In the genomic region with DNA sequence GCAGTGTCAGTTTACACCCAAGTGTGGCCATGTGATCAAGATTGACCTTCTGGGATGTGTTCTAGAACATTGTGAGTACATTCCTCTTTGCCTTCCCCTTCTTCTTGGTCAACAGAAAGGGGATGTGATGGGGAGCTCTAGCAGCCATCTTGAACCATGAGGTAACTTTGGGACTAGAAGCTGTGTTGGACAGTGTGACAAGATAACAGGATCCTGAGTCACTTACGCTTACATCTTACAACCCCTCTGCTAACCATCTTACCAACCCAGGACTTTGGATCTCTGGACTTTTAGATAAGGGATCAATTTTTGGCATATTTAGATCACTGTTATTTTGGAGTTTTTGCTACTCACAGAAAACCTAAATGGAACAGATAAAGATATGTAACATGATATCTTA, we compare ENCODE assay signal across 21 cellular contexts.
DNase-seq lines count a peak whose midpoint lies in the region; FAIRE-seq and TF ChIP-seq lines count a peak whose summit lies in the region.
"Had no signal": no experiment of that assay in that cellular context is flagged by ENCODE, and none has a peak within 500 bp of the region (broad histone marks: within the 10 kb centered on the region; RNA-seq: fewer than 3 reads in every experiment).

No MANE protein-coding gene starts in this region.

- H3K4me2 ChIP-seq in astrocyte (ENCODE audit: low read length) = no peak overlapping the region
- no peak overlapping the region for H3K4me2 ChIP-seq in H1 (ENCODE audit: insufficient read depth in 1 of 2, low read depth in 2 of 2, low read length in 2 of 2)
- H3K4me2 ChIP-seq: GM23338 had no signal

- H2AFZ ChIP-seq in astrocyte (ENCODE audit: low read depth, low read length) (no peak overlapping the region), H1 (ENCODE audit: low read length) (no peak overlapping the region)
- H2AFZ ChIP-seq: GM23338 had no signal

- H3K27ac Mint-ChIP-seq in astrocyte (ENCODE audit: unreplicated experiment) (no peak overlapping the region), nephron (peak overlapping the region in 2 of 3 experiments; percentile 94 to 95)
- H3K27ac Mint-ChIP-seq: CD4-positive, alpha-beta T cell; GM23338 had no signal

- peaks cover 29% of the 10 kb centered on the region for H3K27me3 Mint-ChIP-seq in astrocyte (ENCODE audit: low read depth, unreplicated experiment)
- H3K27me3 Mint-ChIP-seq in nephron (ENCODE audit: low read depth) = no peaks in the 10 kb centered on the region
- H3K27me3 Mint-ChIP-seq: CD4-positive, alpha-beta T cell had no signal

- FAIRE-seq in astrocyte (lab: Jason Lieb, UNC) = peak; percentile 54
- FAIRE-seq in H1 (lab: Jason Lieb, UNC) = peak; percentile 13
- FAIRE-seq: A204.1, D721Med, GM12892, GM18507, HTR-8/SVneo had no signal

- TF ChIP-seq RAD21 in H1 (IDR thresholded peaks at IDR 0.05 in 1 of 2, conservative IDR thresholded peaks at IDR 0.05 in 1 of 2; ENCODE audit: low read depth in 2 of 2, low read length in 2 of 2) = no peak

- H2BK15ac ChIP-seq in H1 (ENCODE audit: low read length) = no peak overlapping the region

- H2BK12ac ChIP-seq in H1 (ENCODE audit: low read depth, low read length) = no peak overlapping the region

- H3K9me3 Mint-ChIP-seq in astrocyte (ENCODE audit: unreplicated experiment) = no peaks in the 10 kb centered on the region
- peaks cover 8% of the 10 kb centered on the region for H3K9me3 Mint-ChIP-seq in nephron
- H3K9me3 Mint-ChIP-seq: CD4-positive, alpha-beta T cell; GM23338 had no signal

- no peak overlapping the region for H2BK20ac ChIP-seq in H1 (ENCODE audit: low read length)

- no peaks in the 10 kb centered on the region for H3K79me1 ChIP-seq in H1 (ENCODE audit: low read depth, low read length)

- no peak for DNase-seq in astrocyte (ENCODE audit: low read depth)
- no peak for DNase-seq in H1 (ENCODE audit: low read depth in 1 of 2, low spot score in 2 of 2)
- no peak for DNase-seq in SJCRH30
- no peak for DNase-seq in stimulated activated CD4-positive, alpha-beta T cell treated with anti-CD3 and anti-CD28 coated beads, Interleukin-4, amount 100 ng/mL, for 4 hours
- DNase-seq in SHP77 treated with DMSO at 0.1 percent for 48 hours (lab: John Stamatoyannopoulos, UW) = no peak
- DNase-seq in NCI-H1436 treated with DMSO at 0.1 percent for 48 hours (lab: John Stamatoyannopoulos, UW) = no peak
- DNase-seq: AML-193; Caco-2; CD4-positive, alpha-beta T cell; DMS79; GDM1; H7; IMR-90 had no signal

- H3K23ac ChIP-seq in H1 (ENCODE audit: insufficient read length) = no peak overlapping the region

- H3K4me1 ChIP-seq in astrocyte (ENCODE audit: insufficient read depth, low read length) (peaks cover 5% of the 10 kb centered on the region), H1 (replicated peaks in 1 of 4; ENCODE audit: control insufficient read depth in 3 of 4, insufficient read depth in 4 of 4, low read length in 3 of 4) (no peaks in the 10 kb centered on the region), SJCRH30 (peaks cover 11% of the 10 kb centered on the region; the same call in 1 of the 2 replicates)
- H3K4me1 ChIP-seq: Caco-2 had no signal

- H4K91ac ChIP-seq in H1 (replicated peaks; ENCODE audit: insufficient read length, low read length) = no peak overlapping the region

- no peaks in the 10 kb centered on the region for H3K79me2 ChIP-seq in astrocyte (ENCODE audit: insufficient read depth, low read length)
- H3K79me2 ChIP-seq in H1 (ENCODE audit: control insufficient read depth in 1 of 2, insufficient read depth in 2 of 2, low read length in 2 of 2) = no peaks in the 10 kb centered on the region

- H3K4ac ChIP-seq in H1 (replicated peaks; ENCODE audit: insufficient read length, low read depth, low read length) = no peak overlapping the region

- POLR2A ChIA-PET in H1 (lab: Charles Lee; ENCODE audit: partially characterized antibody) = no interaction called here

- H2AK5ac ChIP-seq in H1 (ENCODE audit: low read depth, low read length) = no peak overlapping the region

- WGBS in H1 (ENCODE audit: extremely low coverage in 1 of 2, insufficient coverage in 1 of 2, insufficient read length in 1 of 2, insufficient replicate concordance in 2 of 2, low coverage in 1 of 2, low lambda C conversion rate in 2 of 2, missing lambda C conversion rate in 1 of 2), 2 experiments = 86% methylated on average over 1 of the region's 1 CpG; no CpG with 5 or more reads in 1 of the 2 experiments

- H3K27me3 ChIP-seq in astrocyte (ENCODE audit: insufficient read depth, low read length) (no peaks in the 10 kb centered on the region), H1 (replicated peaks in 1 of 4; ENCODE audit: control insufficient read depth in 3 of 4, extremely low read depth in 1 of 4, insufficient read depth in 3 of 4, low read length in 3 of 4) (no peaks in the 10 kb centered on the region), SJCRH30 (no peaks in the 10 kb centered on the region)

- no peak overlapping the region for H3K14ac ChIP-seq in H1 (ENCODE audit: insufficient read length)

- H4K5ac ChIP-seq in H1 (ENCODE audit: insufficient read length, low read depth, low read length) = no peak overlapping the region

- H3K18ac ChIP-seq in H1 (ENCODE audit: extremely low read depth, low read length) = no peak overlapping the region

- H2BK120ac ChIP-seq in H1 (replicated peaks; ENCODE audit: low read depth, low read length) = no peak overlapping the region

- no peak for TF ChIP-seq POLR2A in H1 (IDR thresholded peaks at IDR 0.05; ENCODE audit: control extremely low read depth in 1 of 2, low read depth in 2 of 2, low read length in 2 of 2)

- H2BK5ac ChIP-seq in H1 (ENCODE audit: low read depth, low read length) = no peak overlapping the region

- H3K4me1 Mint-ChIP-seq in astrocyte (ENCODE audit: low read depth, unreplicated experiment) (peaks cover 4% of the 10 kb centered on the region), nephron (peaks cover 56% of the 10 kb centered on the region)

- CTCF ChIA-PET in H1 (lab: Charles Lee; ENCODE audit: partially characterized antibody) = no interaction called here

- H3K23me2 ChIP-seq in H1 (ENCODE audit: low read depth, low read length) = no peaks in the 10 kb centered on the region

- no peak overlapping the region for H3K4me3 ChIP-seq in astrocyte (ENCODE audit: insufficient read depth, low read depth, low read length)
- H3K4me3 ChIP-seq in H1 (ENCODE audit: extremely low read depth in 1 of 4, insufficient read depth in 2 of 4, low read depth in 3 of 4, low read length in 4 of 4) = no peak overlapping the region
- H3K4me3 ChIP-seq in SJCRH30 = no peak overlapping the region
- H3K4me3 ChIP-seq: GM23338 had no signal

- TF ChIP-seq CTCF in astrocyte (IDR thresholded peaks at IDR 0.05; ENCODE audit: insufficient read depth, low read depth, low read length) (no peak), H1 (IDR thresholded peaks at IDR 0.05; ENCODE audit: control extremely low read depth in 1 of 3, insufficient read depth in 1 of 3, low read depth in 1 of 3, low read length in 3 of 3) (no peak), nephron (IDR thresholded peaks at IDR 0.05; ENCODE audit: unreplicated experiment in 3 of 3) (no peak)

- no peaks in the 10 kb centered on the region for H3K36me3 Mint-ChIP-seq in astrocyte (ENCODE audit: low read depth, unreplicated experiment)
- no peaks in the 10 kb centered on the region for H3K36me3 Mint-ChIP-seq in nephron (ENCODE audit: low read depth)

- H3K9ac ChIP-seq in astrocyte (ENCODE audit: low read length) (no peak overlapping the region), H1 (replicated peaks in 1 of 4; ENCODE audit: extremely low read depth in 1 of 4, low read depth in 3 of 4, low read length in 3 of 4) (no peak overlapping the region)

- no peaks in the 10 kb centered on the region for H4K20me1 ChIP-seq in astrocyte (ENCODE audit: insufficient read depth, low read length)
- H4K20me1 ChIP-seq in H1 (replicated peaks in 1 of 2; ENCODE audit: control insufficient read depth in 1 of 2, insufficient read depth in 2 of 2, low read length in 2 of 2) = no peaks in the 10 kb centered on the region

- H3K36me3 ChIP-seq in astrocyte (ENCODE audit: insufficient read depth, low read length) = no peaks in the 10 kb centered on the region
- no peaks in the 10 kb centered on the region for H3K36me3 ChIP-seq in H1 (ENCODE audit: control insufficient read depth in 2 of 4, insufficient read depth in 4 of 4, low read length in 3 of 4)
- no peaks in the 10 kb centered on the region for H3K36me3 ChIP-seq in SJCRH30

- no peak overlapping the region for H4K8ac ChIP-seq in H1 (ENCODE audit: extremely low read depth, insufficient read depth, low read length)

- TF ChIP-seq EP300 in H1 (IDR thresholded peaks at IDR 0.05; ENCODE audit: borderline replicate concordance in 1 of 2, low read depth in 2 of 2, low read length in 2 of 2) = no peak

- H3K4me3 Mint-ChIP-seq in astrocyte (ENCODE audit: unreplicated experiment) (no peak overlapping the region), nephron (no peak overlapping the region)
- H3K4me3 Mint-ChIP-seq: CD4-positive, alpha-beta T cell; GM23338 had no signal

- no peak overlapping the region for H3K27ac ChIP-seq in astrocyte (ENCODE audit: low read depth, low read length)
- H3K27ac ChIP-seq in H1 (ENCODE audit: low read depth, low read length) = no peak overlapping the region
- no peak overlapping the region for H3K27ac ChIP-seq in SJCRH30
- H3K27ac ChIP-seq: C4-2B had no signal

- H3K56ac ChIP-seq in H1 (replicated peaks; ENCODE audit: insufficient read length, low read depth, low read length) = no peak overlapping the region

- H3K9me3 ChIP-seq in astrocyte (ENCODE audit: insufficient read depth, low read depth, low read length) (no peaks in the 10 kb centered on the region), H1 (ENCODE audit: insufficient read depth in 2 of 2, low read depth in 1 of 2, low read length in 1 of 2) (no peaks in the 10 kb centered on the region), SJCRH30 (replicated peaks) (no peaks in the 10 kb centered on the region)
- H3K9me3 ChIP-seq: Caco-2 had no signal

TF ChIP-seq in H1, 55 proteins besides CTCF, POLR2A, EP300 and RAD21:
- TF ChIP-seq TAF7 (optimal IDR thresholded peaks at IDR 0.05; ENCODE audit: borderline replicate concordance, low read depth, low read length) (no peak), SIX5 (IDR thresholded peaks at IDR 0.05; ENCODE audit: low read depth, low read length) (no peak), SP1 (IDR thresholded peaks at IDR 0.05; ENCODE audit: low read depth, low read length) (no peak)
TF ChIP-seq in H1: peak in this region for 0.
